In the genomic region with DNA sequence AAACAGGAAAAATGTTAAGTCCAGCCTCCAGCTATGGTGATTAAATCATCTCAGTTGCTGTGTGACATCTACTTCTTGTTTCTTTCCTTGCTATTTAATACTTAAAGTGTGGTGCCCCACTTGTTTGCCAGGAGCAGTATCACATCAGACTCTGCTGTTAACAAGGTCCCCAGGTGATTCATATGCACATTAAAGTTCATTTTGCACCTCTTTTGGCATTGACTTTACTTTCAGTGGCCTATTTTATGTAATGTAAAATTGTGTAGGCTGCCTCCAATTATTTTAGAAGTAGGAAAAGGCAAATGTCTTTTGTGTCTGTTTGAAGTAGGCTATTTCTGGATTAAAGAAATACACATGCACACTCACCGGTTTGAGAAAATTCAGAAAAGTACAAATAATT, we compare ENCODE assay signal across 24 cellular contexts. TPM values are rescaled to one million over a fixed set of nuclear protein-coding genes. Genes with fewer than 3 reads are reported as not detected.
"Had no signal": no experiment of that assay in that cellular context is flagged by ENCODE, and none has a peak within 500 bp of the region (broad histone marks: within the 10 kb centered on the region; RNA-seq: fewer than 3 reads in every experiment).

No MANE protein-coding gene starts in this region.

- H3K27me3 Mint-ChIP-seq: activated naive CD4-positive, alpha-beta T cell treated with anti-CD3 and anti-CD28 coated beads, Interleukin-2, amount 10 ng/mL, durations not matched to agents 7 days and 5 days had no signal

- H3K4me1 Mint-ChIP-seq: activated B cell treated with CpG ODN at 0.5 μM for 24 hours; activated CD4-positive, alpha-beta T cell treated with anti-CD3 and anti-CD28 coated beads, Interleukin-2, amount 10 ng/mL, durations not matched to agents 24 days and 14 days; activated naive CD4-positive, alpha-beta T cell treated with anti-CD3 and anti-CD28 coated beads, Interleukin-2, amount 10 ng/mL, durations not matched to agents 7 days and 5 days had no signal

- H3K4me3 ChIP-seq: cardiac muscle cell, K562 had no signal

- ATAC-seq: K562, PC-3 had no signal

- H3K36me3 Mint-ChIP-seq: activated naive CD4-positive, alpha-beta T cell treated with anti-CD3 and anti-CD28 coated beads, Interleukin-2, amount 10 ng/mL, durations not matched to agents 7 days and 5 days had no signal

- H3K27me3 ChIP-seq: brain microvascular endothelial cell, cardiac muscle cell had no signal

- H3K9me3 Mint-ChIP-seq: activated CD4-positive, alpha-beta T cell treated with anti-CD3 and anti-CD28 coated beads, Interleukin-2, amount 10 ng/mL, durations not matched to agents 24 days and 14 days; activated naive CD4-positive, alpha-beta T cell treated with anti-CD3 and anti-CD28 coated beads, Interleukin-2, amount 10 ng/mL, durations not matched to agents 7 days and 5 days; activated T-helper 2 cell treated with anti-CD3 and anti-CD28 coated beads, Interferon-gamma antibody, Interleukin-2, Interleukin-4, amounts not matched to agents 10 μg/mL and 5 μg/mL and 100 μg/mL, durations not matched to agents 14 hours and 24 hours and 36 hours had no signal

- H3K27ac ChIP-seq: brain microvascular endothelial cell, cardiac muscle cell had no signal

- H3K36me3 ChIP-seq: brain microvascular endothelial cell, cardiac muscle cell had no signal

- H3K27ac Mint-ChIP-seq: activated B cell treated with CpG ODN at 0.5 μM for 24 hours; activated CD4-positive, alpha-beta T cell treated with anti-CD3 and anti-CD28 coated beads, Interleukin-2, amount 10 ng/mL, durations not matched to agents 24 days and 14 days; activated naive CD4-positive, alpha-beta T cell treated with anti-CD3 and anti-CD28 coated beads, Interleukin-2, amount 10 ng/mL, durations not matched to agents 7 days and 5 days; activated T-helper 2 cell treated with anti-CD3 and anti-CD28 coated beads, Interferon-gamma antibody, Interleukin-2, Interleukin-4, amounts not matched to agents 10 μg/mL and 5 μg/mL and 100 μg/mL, durations not matched to agents 14 hours and 24 hours and 36 hours had no signal

- DNase-seq: activated B cell treated with CpG ODN at 0.5 μM for 24 hours; activated CD4-positive, alpha-beta T cell treated with anti-CD3 and anti-CD28 coated beads for 1 hour; activated CD4-positive, alpha-beta T cell treated with anti-CD3 and anti-CD28 coated beads, Interleukin-2, amount 10 ng/mL, durations not matched to agents 24 days and 14 days; activated CD4-positive, alpha-beta T cell treated with anti-CD3 and anti-CD28 coated beads, Interleukin-2, amount 50 U/mL, for 48 hours; activated gamma-delta T cell treated with Interleukin-2 at 50 U/mL for 16 hours; activated naive CD4-positive, alpha-beta T cell treated with anti-CD3 and anti-CD28 coated beads, Interleukin-2, amount 10 ng/mL, durations not matched to agents 7 days and 5 days; activated T-cell treated with anti-CD3 and anti-CD28 coated beads for 4 hours; activated T-cell treated with anti-CD3 and anti-CD28 coated beads, Interleukin-2, amount 50 U/mL, for 48 hours; amygdala; brain microvascular endothelial cell; Karpas-422; MM.1S; NCI-H1048; NCI-H146; NCI-H187 treated with DMSO at 0.1 percent for 48 hours; NCI-H2081 treated with DMSO at 0.1 percent for 48 hours; NCI-H446; PC-3; SHP77 treated with DMSO at 0.1 percent for 48 hours; T1000 had no signal

- H3K4me3 Mint-ChIP-seq: activated B cell treated with CpG ODN at 0.5 μM for 24 hours; activated CD4-positive, alpha-beta T cell treated with anti-CD3 and anti-CD28 coated beads, Interleukin-2, amount 10 ng/mL, durations not matched to agents 24 days and 14 days; activated naive CD4-positive, alpha-beta T cell treated with anti-CD3 and anti-CD28 coated beads, Interleukin-2, amount 10 ng/mL, durations not matched to agents 7 days and 5 days had no signal

RNA-seq across cellular contexts. Expression of a gene that starts 47.5 kb away (rescaled TPM):
- total RNA-seq: activated B cell treated with CpG ODN at 0.5 μM for 24 hours; activated CD4-positive, alpha-beta T cell treated with anti-CD3 and anti-CD28 coated beads, Interleukin-2, amount 10 ng/mL, durations not matched to agents 24 days and 14 days; activated CD8-positive, alpha-beta memory T cell treated with anti-CD3 and anti-CD28 coated beads for 36 hours had no signal
